19 cellular contexts compared by ENCODE assay signal in genomic region chr4:130705023-130705422, GRCh38.
DNase-seq lines count a peak whose midpoint lies in the region; FAIRE-seq and TF ChIP-seq lines count a peak whose summit lies in the region.
"Had no signal": no experiment of that assay in that cellular context is flagged by ENCODE, and none has a peak within 500 bp of the region (broad histone marks: within the 10 kb centered on the region; RNA-seq: fewer than 3 reads in every experiment).

No MANE protein-coding gene starts in this region.

- H3K27me3 ChIP-seq in Loucy (ENCODE audit: insufficient read depth, low read length, poor library complexity, severe bottlenecking) = no peaks in the 10 kb centered on the region
- no peaks in the 10 kb centered on the region for H3K27me3 ChIP-seq in SJCRH30
- H3K27me3 ChIP-seq in keratinocyte (ENCODE audit: control insufficient read depth, extremely low read depth, insufficient read depth, low read length) = no peaks in the 10 kb centered on the region
- no peaks in the 10 kb centered on the region for H3K27me3 ChIP-seq in esophagus squamous epithelium
- H3K27me3 ChIP-seq: Peyer's patch had no signal

- H3K4me2 ChIP-seq in Loucy (ENCODE audit: low read depth, low read length, poor library complexity, severe bottlenecking) = no peak overlapping the region
- no peak overlapping the region for H3K4me2 ChIP-seq in keratinocyte (ENCODE audit: control insufficient read depth, extremely low read depth, insufficient read depth, low read depth, low read length)

- TF ChIP-seq POLR2A in esophagus squamous epithelium (IDR thresholded peaks at IDR 0.05) = no peak

- H3K36me3 ChIP-seq in Loucy (ENCODE audit: insufficient read depth, low read length) = no peaks in the 10 kb centered on the region
- H3K36me3 ChIP-seq in SJCRH30 = no peaks in the 10 kb centered on the region
- H3K36me3 ChIP-seq in keratinocyte (ENCODE audit: control insufficient read depth in 2 of 2, extremely low read depth in 1 of 2, insufficient read depth in 2 of 2, low read length in 2 of 2) = no peaks in the 10 kb centered on the region
- H3K36me3 ChIP-seq in esophagus squamous epithelium = no peaks in the 10 kb centered on the region
- H3K36me3 ChIP-seq: HAP-1, Peyer's patch had no signal

- TF ChIP-seq CTCF in Loucy (conservative IDR thresholded peaks at IDR 0.05; ENCODE audit: low read length) (peak; percentile 31; the same call in 1 of the 2 replicates), keratinocyte (optimal IDR thresholded peaks at IDR 0.05 in 1 of 3, IDR thresholded peaks at IDR 0.05 in 1 of 3, conservative IDR thresholded peaks at IDR 0.05 in 1 of 3; ENCODE audit: extremely low read depth in 1 of 3, insufficient read depth in 2 of 3, low read length in 3 of 3) (peak in 2 of 3 experiments; percentile 18 to 28), esophagus squamous epithelium (IDR thresholded peaks at IDR 0.05) (no peak)

- H3K9ac ChIP-seq in Loucy (ENCODE audit: low read depth, low read length, poor library complexity, severe bottlenecking) (no peak overlapping the region), keratinocyte (ENCODE audit: control insufficient read depth, extremely low read depth, insufficient read depth, low read length) (no peak overlapping the region)

- H3K9me1 ChIP-seq in keratinocyte (ENCODE audit: control insufficient read depth, extremely low read depth, insufficient read depth, low read length) = no peaks in the 10 kb centered on the region

- H3F3A ChIP-seq in Loucy (ENCODE audit: low read depth) = no peaks in the 10 kb centered on the region

- H3K9me2 ChIP-seq in Loucy (replicated peaks; ENCODE audit: low read depth, low read length) = no peaks in the 10 kb centered on the region

- H2AFZ ChIP-seq in Loucy (ENCODE audit: low read length) (no peak overlapping the region), keratinocyte (ENCODE audit: control insufficient read depth, low read length) (peak overlapping the region; percentile 19)

- H3K9me3 ChIP-seq in Loucy (ENCODE audit: insufficient read depth, low read depth, low read length) = no peaks in the 10 kb centered on the region
- no peaks in the 10 kb centered on the region for H3K9me3 ChIP-seq in SJCRH30 (replicated peaks)
- H3K9me3 ChIP-seq in keratinocyte (ENCODE audit: control insufficient read depth, low read depth, low read length) = no peaks in the 10 kb centered on the region
- H3K9me3 ChIP-seq in esophagus squamous epithelium = no peaks in the 10 kb centered on the region
- H3K9me3 ChIP-seq: HAP-1, Peyer's patch had no signal

- H3K4me3 ChIP-seq in Loucy (ENCODE audit: low read length, poor library complexity, severe bottlenecking) (no peak overlapping the region), SJCRH30 (no peak overlapping the region), keratinocyte (ENCODE audit: control insufficient read depth in 2 of 3, extremely low read depth in 1 of 3, insufficient read depth in 2 of 3, low read depth in 1 of 3, low read length in 3 of 3) (no peak overlapping the region), esophagus squamous epithelium (no peak overlapping the region)
- H3K4me3 ChIP-seq: HAP-1, Peyer's patch had no signal

- no peaks in the 10 kb centered on the region for H4K20me1 ChIP-seq in Loucy (ENCODE audit: insufficient read depth, low read length, poor library complexity, severe bottlenecking)
- H4K20me1 ChIP-seq in keratinocyte (ENCODE audit: control insufficient read depth, extremely low read depth, insufficient read depth, low read length) = no peaks in the 10 kb centered on the region

- intact Hi-C loops in esophagus squamous epithelium (cut with DNase I) = no loop called here

- DNase-seq in HCEC 1CT = peak; percentile 1
- peak in 1 of 2 experiments; percentile 3 for DNase-seq in SJCRH30
- no peak for DNase-seq in keratinocyte (ENCODE audit: low read depth, low spot score)
- DNase-seq in esophagus squamous epithelium (lab: John Stamatoyannopoulos, UW) = no peak
- no peak for DNase-seq in activated naive CD4-positive, alpha-beta T cell (lab: John Stamatoyannopoulos, UW)
- DNase-seq in SKM-1 (lab: John Stamatoyannopoulos, UW; ENCODE audit: unreplicated experiment) = no peak
- DNase-seq: CD8-positive, alpha-beta T cell; EL; Karpas-422; MV-4-11; NCI-H1436; NCI-H2081 treated with DMSO at 0.1 percent for 48 hours; NCI-H345; NCI-H526 treated with DMSO at 0.1 percent for 48 hours; Peyer's patch; SHP77 treated with DMSO at 0.1 percent for 48 hours had no signal

- H3K79me2 ChIP-seq in Loucy (ENCODE audit: insufficient read depth, low read length) = no peaks in the 10 kb centered on the region
- no peaks in the 10 kb centered on the region for H3K79me2 ChIP-seq in keratinocyte (ENCODE audit: control insufficient read depth, insufficient read depth, low read length)

- H3K27ac ChIP-seq in SJCRH30 = peak overlapping the region; percentile 78
- H3K27ac ChIP-seq in keratinocyte (ENCODE audit: control insufficient read depth, insufficient read depth, low read length) = no peak overlapping the region
- no peak overlapping the region for H3K27ac ChIP-seq in esophagus squamous epithelium
- H3K27ac ChIP-seq: Peyer's patch had no signal

- no peaks in the 10 kb centered on the region for H3K4me1 ChIP-seq in Loucy (ENCODE audit: insufficient read depth, low read length, poor library complexity, severe bottlenecking)
- peaks cover 21% of the 10 kb centered on the region for H3K4me1 ChIP-seq in SJCRH30
- peaks cover 19% of the 10 kb centered on the region for H3K4me1 ChIP-seq in keratinocyte (ENCODE audit: control insufficient read depth, extremely low read depth, insufficient read depth, low read length)
- no peaks in the 10 kb centered on the region for H3K4me1 ChIP-seq in esophagus squamous epithelium
- H3K4me1 ChIP-seq: HAP-1, Peyer's patch had no signal

- FAIRE-seq in keratinocyte (lab: Jason Lieb, UNC) = no peak
- FAIRE-seq: D721Med had no signal

- dilution Hi-C loops in keratinocyte (cut with MboI; ENCODE audit: extremely low pct_ligation_motif_present, low sequenced_read_pairs) = no loop called here

Comparison
In these comparisons a context has a peak if more than half of its experiments do, and no peak if none do; other contexts are left out.
1. CTCF ChIP-seq: peak in Loucy (single experiment) and keratinocyte (2 of 3); none in esophagus squamous epithelium (0 of 6).